In the genomic region with DNA sequence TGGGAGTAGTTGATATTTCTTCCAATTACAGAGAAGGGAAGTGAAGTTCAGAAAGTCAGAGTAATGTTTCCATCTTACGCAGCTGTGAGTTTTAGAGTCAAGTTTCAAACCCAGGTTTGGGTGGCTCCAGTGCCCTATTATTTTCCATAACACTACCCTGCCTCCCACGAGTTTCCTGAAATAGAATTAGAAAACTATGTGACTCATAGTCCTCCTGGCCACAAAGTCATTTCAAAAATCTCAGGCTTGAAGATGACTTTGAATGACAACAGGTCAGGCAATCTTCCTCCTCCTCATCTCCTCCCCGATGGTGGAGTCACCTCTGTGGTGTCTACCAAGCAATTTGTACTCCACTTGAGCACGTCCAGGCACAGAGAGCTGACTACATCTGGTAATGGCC, we compare ENCODE assay signal across 9 cellular contexts.
DNase-seq lines count a peak whose midpoint lies in the region; ATAC-seq and TF ChIP-seq lines count a peak whose summit lies in the region.
"Had no signal": no experiment of that assay in that cellular context is flagged by ENCODE, and none has a peak within 500 bp of the region (broad histone marks: within the 10 kb centered on the region; RNA-seq: fewer than 3 reads in every experiment).

No MANE protein-coding gene starts in this region.

- TF ChIP-seq CTCF in omental fat pad (IDR thresholded peaks at IDR 0.05), result no peak

- ATAC-seq in GM18909 (IDR thresholded peaks at IDR 0.05; ENCODE audit: poor library complexity, unreplicated experiment) (peak; percentile 38), HG02678 (IDR thresholded peaks at IDR 0.05; ENCODE audit: unreplicated experiment) (peak; percentile 38), omental fat pad (ENCODE audit: low FRiP score) (no peak)

- POLR2A ChIA-PET in activated CD4-positive, alpha-beta memory T cell treated with anti-CD3 and anti-CD28 coated beads, Interleukin-2, amount 10 ng/mL, durations not matched to agents 7 days and 5 days (lab: Charles Lee), result interaction anchor here (1.1 to 6.1 kb wide), 5 partner anchors 10 to 216 kb away, joined by 3 to 94 read pairs (median 20); no protein-coding TSS in a partner anchor

- H3K36me3 Mint-ChIP-seq in activated CD4-positive, alpha-beta memory T cell treated with anti-CD3 and anti-CD28 coated beads, Interleukin-2, amount 10 ng/mL, durations not matched to agents 7 days and 5 days (ENCODE audit: low read depth), result peaks cover 21% of the 10 kb centered on the region

- peak overlapping the region; percentile 89 for H3K27ac Mint-ChIP-seq in activated CD4-positive, alpha-beta memory T cell treated with anti-CD3 and anti-CD28 coated beads, Interleukin-2, amount 10 ng/mL, durations not matched to agents 7 days and 5 days

- peaks cover 4% of the 10 kb centered on the region for H3K27me3 Mint-ChIP-seq in activated CD4-positive, alpha-beta memory T cell treated with anti-CD3 and anti-CD28 coated beads, Interleukin-2, amount 10 ng/mL, durations not matched to agents 7 days and 5 days

- no peak for DNase-seq in activated CD4-positive, alpha-beta memory T cell treated with anti-CD3 and anti-CD28 coated beads, Interleukin-2, amount 10 ng/mL, durations not matched to agents 7 days and 5 days
- DNase-seq in stimulated activated CD4-positive, alpha-beta T cell treated with anti-CD3 and anti-CD28 coated beads, Interleukin-15, amount 100 ng/mL, for 24 hours, result peak; percentile 63
- DNase-seq in COR-L47 (lab: John Stamatoyannopoulos, UW) (no peak), omental fat pad (ENCODE audit: low spot score) (no peak), SK-N-DZ (ENCODE audit: low spot score) (no peak)
- DNase-seq: small intestine, T-helper 9 cell had no signal

- peaks cover 95% of the 10 kb centered on the region for H3K4me1 Mint-ChIP-seq in activated CD4-positive, alpha-beta memory T cell treated with anti-CD3 and anti-CD28 coated beads, Interleukin-2, amount 10 ng/mL, durations not matched to agents 7 days and 5 days

- CTCF ChIA-PET in activated CD4-positive, alpha-beta memory T cell treated with anti-CD3 and anti-CD28 coated beads, Interleukin-2, amount 10 ng/mL, durations not matched to agents 7 days and 5 days (lab: Charles Lee), result interaction anchor here (5.3 kb wide), 1 partner anchor 212 kb away, joined by 52 read pairs; a partner anchor contains a TSS

- H3K4me3 Mint-ChIP-seq in activated CD4-positive, alpha-beta memory T cell treated with anti-CD3 and anti-CD28 coated beads, Interleukin-2, amount 10 ng/mL, durations not matched to agents 7 days and 5 days, result no peak overlapping the region

- peaks cover 5% of the 10 kb centered on the region for H3K9me3 Mint-ChIP-seq in activated CD4-positive, alpha-beta memory T cell treated with anti-CD3 and anti-CD28 coated beads, Interleukin-2, amount 10 ng/mL, durations not matched to agents 7 days and 5 days
